19 cellular contexts compared by ENCODE assay signal in the genomic region with DNA sequence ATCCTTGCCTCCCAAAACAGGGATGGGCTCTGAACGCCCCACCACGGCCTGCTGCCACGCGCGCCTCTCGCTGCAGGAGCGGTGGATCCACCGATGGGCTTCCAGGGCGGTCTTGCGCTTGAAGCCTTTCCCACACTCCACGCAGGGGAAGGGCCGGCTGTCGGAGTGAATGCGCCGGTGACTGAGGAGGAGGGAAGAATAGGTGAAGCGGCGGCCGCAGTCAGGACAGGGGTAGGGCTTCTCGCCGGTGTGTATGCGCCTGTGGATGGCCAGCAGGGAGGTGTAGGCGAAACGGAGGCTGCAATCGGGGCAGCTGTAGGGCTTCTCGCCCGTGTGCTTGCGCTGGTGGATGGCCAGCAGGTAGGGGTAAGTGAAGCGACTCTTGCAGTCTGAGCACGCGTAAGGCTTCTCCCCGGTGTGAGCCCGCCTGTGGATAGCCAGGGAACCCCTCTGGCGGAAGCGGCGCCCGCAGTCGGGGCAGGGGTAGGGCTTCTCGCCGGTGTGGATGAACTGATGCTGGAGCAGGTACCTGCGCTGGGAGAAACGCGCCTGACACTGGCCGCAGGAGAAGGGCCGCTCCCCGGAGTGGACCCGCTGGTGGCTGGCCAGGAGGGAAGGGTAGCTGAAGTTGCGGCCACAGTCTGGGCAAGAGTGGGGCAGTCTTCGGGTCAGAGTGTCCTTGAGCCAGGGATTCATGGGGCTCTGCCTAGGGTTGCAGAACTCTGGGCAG.
"Had no signal": no experiment of that assay in that cellular context is flagged by ENCODE, and none has a peak within 500 bp of the region (broad histone marks: within the 10 kb centered on the region; RNA-seq: fewer than 3 reads in every experiment).

No MANE protein-coding gene starts in this region.

- H3K27me3 ChIP-seq: brain microvascular endothelial cell, foreskin keratinocyte, right atrium auricular region, stomach, upper lobe of left lung had no signal

- H3K27ac ChIP-seq: brain microvascular endothelial cell, foreskin keratinocyte, prostate gland, right atrium auricular region, skin epidermis, stomach, upper lobe of left lung had no signal

- DNase-seq: activated CD4-positive, alpha-beta memory T cell treated with anti-CD3 and anti-CD28 coated beads for 36 hours; activated naive CD4-positive, alpha-beta T cell treated with anti-CD3 and anti-CD28 coated beads for 36 hours; aorta; brain microvascular endothelial cell; central memory CD4-positive, alpha-beta T cell; endodermal cell; foreskin keratinocyte; hypothalamus; stimulated activated CD4-positive, alpha-beta T cell treated with anti-CD3 and anti-CD28 coated beads, Interleukin-2, amount 100 ng/mL, for 48 hours; stomach; T-helper 17 cell had no signal

- H3K4me3 Mint-ChIP-seq: activated CD4-positive, alpha-beta memory T cell treated with anti-CD3 and anti-CD28 coated beads for 36 hours; activated naive CD4-positive, alpha-beta T cell treated with anti-CD3 and anti-CD28 coated beads for 36 hours; endodermal cell; natural killer cell treated with Interleukin-12 subunit alpha and Interleukin-12 subunit beta and Interleukin-15 and Interleukin-18, amount 100 ng/mL, for 72 hours had no signal

- H3K4me1 Mint-ChIP-seq: activated T-helper 17 cell treated with anti-CD3 and anti-CD28 coated beads, Interleukin-2, amount 50 U/mL, for 72 hours had no signal

- H3K36me3 Mint-ChIP-seq: natural killer cell treated with Interleukin-12 subunit alpha and Interleukin-12 subunit beta and Interleukin-15 and Interleukin-18, amount 100 ng/mL, for 72 hours had no signal

- H3K9me3 Mint-ChIP-seq: activated CD4-positive, alpha-beta memory T cell treated with anti-CD3 and anti-CD28 coated beads for 36 hours; activated naive CD4-positive, alpha-beta T cell treated with anti-CD3 and anti-CD28 coated beads for 36 hours; activated T-helper 17 cell treated with anti-CD3 and anti-CD28 coated beads, Interleukin-2, amount 50 U/mL, for 72 hours; endodermal cell; natural killer cell treated with Interleukin-12 subunit alpha and Interleukin-12 subunit beta and Interleukin-15 and Interleukin-18, amount 100 ng/mL, for 72 hours had no signal

- H3K27ac Mint-ChIP-seq: activated CD4-positive, alpha-beta memory T cell treated with anti-CD3 and anti-CD28 coated beads for 36 hours; activated naive CD4-positive, alpha-beta T cell treated with anti-CD3 and anti-CD28 coated beads for 36 hours; activated T-helper 17 cell treated with anti-CD3 and anti-CD28 coated beads, Interleukin-2, amount 50 U/mL, for 72 hours; endodermal cell; T-helper 17 cell had no signal

- H3K4me1 ChIP-seq: foreskin keratinocyte had no signal

- ATAC-seq: activated T-helper 17 cell treated with anti-CD3 and anti-CD28 coated beads, Interleukin-2, amount 50 U/mL, for 72 hours; foreskin keratinocyte; left lobe of liver; natural killer cell treated with Interleukin-12 subunit alpha and Interleukin-12 subunit beta and Interleukin-15 and Interleukin-18, amount 100 ng/mL, for 72 hours; T-helper 17 cell had no signal

- H3K27me3 Mint-ChIP-seq: activated CD4-positive, alpha-beta memory T cell treated with anti-CD3 and anti-CD28 coated beads for 36 hours; activated T-helper 17 cell treated with anti-CD3 and anti-CD28 coated beads, Interleukin-2, amount 50 U/mL, for 72 hours; natural killer cell treated with Interleukin-12 subunit alpha and Interleukin-12 subunit beta and Interleukin-15 and Interleukin-18, amount 100 ng/mL, for 72 hours; T-helper 17 cell had no signal

- H3K9me3 ChIP-seq: prostate gland, right atrium auricular region, stomach, upper lobe of left lung had no signal

- H3K4me3 ChIP-seq: lung, prostate gland, right atrium auricular region, skin epidermis, stomach, upper lobe of left lung had no signal
